ENCODE assay signal across 8 cellular contexts in the genomic region with DNA sequence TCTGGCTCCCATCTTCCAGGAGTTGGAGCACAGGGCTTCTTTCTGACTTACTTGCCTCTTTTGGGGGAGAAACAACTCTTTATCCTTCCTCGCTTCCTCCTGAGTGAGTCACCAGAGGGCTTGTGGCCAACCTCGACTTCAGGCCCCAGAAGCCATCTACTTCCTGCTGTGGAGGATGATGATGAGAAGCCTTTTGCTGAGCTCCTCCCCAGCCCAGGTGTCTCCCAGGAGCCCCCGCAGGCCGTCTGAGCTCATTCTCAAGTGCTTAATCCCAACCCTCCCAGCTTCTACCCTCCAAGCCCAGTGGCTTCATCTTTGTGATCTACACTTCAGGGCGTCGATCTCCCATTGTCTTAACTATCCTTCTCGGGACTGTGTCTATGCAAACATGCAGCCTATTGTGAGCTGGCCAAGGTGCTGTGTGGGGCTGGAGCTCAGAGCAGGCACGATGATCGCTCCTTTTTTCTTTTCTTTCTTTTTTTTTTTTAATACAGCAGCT. TPM values are rescaled to one million over a fixed set of nuclear protein-coding genes. Genes with fewer than 3 reads are reported as not detected.
DNase-seq lines count a peak whose midpoint lies in the region; ATAC-seq and TF ChIP-seq lines count a peak whose summit lies in the region.
"Had no signal": no experiment of that assay in that cellular context is flagged by ENCODE, and none has a peak within 500 bp of the region (broad histone marks: within the 10 kb centered on the region; RNA-seq: fewer than 3 reads in every experiment).

No MANE protein-coding gene starts in this region.

- H3K4me3 Mint-ChIP-seq in activated CD4-positive, alpha-beta T cell treated with anti-CD3 and anti-CD28 coated beads for 36 hours = peak overlapping the region; percentile 32
- H3K4me3 Mint-ChIP-seq in endodermal cell = peak overlapping the region; percentile 29
- H3K4me3 Mint-ChIP-seq: memory B cell had no signal

- in situ Hi-C loops in KBM-7 (cut with MboI; ENCODE audit: low pct_unique_long_range_greater_than_20kb, low sequenced_read_pairs) = no loop called here

- peaks cover 18% of the 10 kb centered on the region for H3K4me1 Mint-ChIP-seq in activated CD4-positive, alpha-beta T cell treated with anti-CD3 and anti-CD28 coated beads for 36 hours
- peaks cover 8% of the 10 kb centered on the region for H3K4me1 Mint-ChIP-seq in endodermal cell

- H3K36me3 ChIP-seq in endodermal cell (ENCODE audit: control insufficient read depth, insufficient read depth, low read length) = no peaks in the 10 kb centered on the region

- peak overlapping the region; percentile 3 for H3K4me3 ChIP-seq in endodermal cell (ENCODE audit: low read length)

- intact Hi-C loops in activated CD4-positive, alpha-beta T cell treated with anti-CD3 and anti-CD28 coated beads for 36 hours (cut with DNase I, micrococcal nuclease) = loop anchor here (1.0 to 2.0 kb wide), 2 partner anchors 34 to 202 kb away; partner anchors contain the start of gene SNPH (in 1 of the 2)

- no peaks in the 10 kb centered on the region for H3K9me3 Mint-ChIP-seq in activated CD4-positive, alpha-beta T cell treated with anti-CD3 and anti-CD28 coated beads for 36 hours (ENCODE audit: low read depth)
- H3K9me3 Mint-ChIP-seq in endodermal cell = no peaks in the 10 kb centered on the region
- H3K9me3 Mint-ChIP-seq: memory B cell had no signal

- peak overlapping the region; percentile 84 for H3K27ac Mint-ChIP-seq in activated CD4-positive, alpha-beta T cell treated with anti-CD3 and anti-CD28 coated beads for 36 hours
- peak overlapping the region; percentile 92 for H3K27ac Mint-ChIP-seq in endodermal cell
- H3K27ac Mint-ChIP-seq: memory B cell had no signal

- H3K27ac ChIP-seq in endodermal cell (ENCODE audit: low read depth, low read length) = no peak overlapping the region

- H3K27me3 ChIP-seq in endodermal cell (ENCODE audit: control insufficient read depth, insufficient read depth, low read length, poor library complexity, severe bottlenecking) = no peaks in the 10 kb centered on the region

- no peaks in the 10 kb centered on the region for H3K9me3 ChIP-seq in endodermal cell (ENCODE audit: control insufficient read depth, low read length)

- no peaks in the 10 kb centered on the region for H3K36me3 Mint-ChIP-seq in activated CD4-positive, alpha-beta T cell treated with anti-CD3 and anti-CD28 coated beads for 36 hours (ENCODE audit: low read depth)
- H3K36me3 Mint-ChIP-seq in endodermal cell (ENCODE audit: low read depth) = peaks cover 5% of the 10 kb centered on the region

- DNase-seq in KBM-7 (peak; percentile 61), endodermal cell (peak; percentile 91), amygdala (lab: John Stamatoyannopoulos, UW) (no peak), NCI-H1105 (lab: John Stamatoyannopoulos, UW) (no peak), GM19240 (ENCODE audit: insufficient read length, low spot score) (no peak)
- DNase-seq in activated CD4-positive, alpha-beta T cell treated with anti-CD3 and anti-CD28 coated beads for 36 hours = peak; percentile 76
- peak; percentile 70 for DNase-seq in stimulated activated CD8-positive, alpha-beta memory T cell treated with anti-CD3 and anti-CD28 coated beads, Interleukin-4, amount 100 ng/mL, for 48 hours

- ATAC-seq in activated CD4-positive, alpha-beta T cell treated with anti-CD3 and anti-CD28 coated beads for 36 hours = peak; percentile 96

- no peaks in the 10 kb centered on the region for H3K27me3 Mint-ChIP-seq in activated CD4-positive, alpha-beta T cell treated with anti-CD3 and anti-CD28 coated beads for 36 hours
- H3K27me3 Mint-ChIP-seq in endodermal cell (ENCODE audit: insufficient read depth) = peaks cover 3% of the 10 kb centered on the region
- H3K27me3 Mint-ChIP-seq: memory B cell had no signal

- 6 to 17% methylated on average over 5 to 9 of the region's 9 CpGs for WGBS in endodermal cell (ENCODE audit: insufficient coverage in 1 of 2, insufficient read length in 1 of 2), 2 experiments

- POLR2A ChIA-PET in activated CD4-positive, alpha-beta T cell treated with anti-CD3 and anti-CD28 coated beads for 36 hours (lab: Charles Lee) = interaction anchor here (0.7 kb wide), 1 partner anchor 79 kb away, joined by 3 read pairs; no protein-coding TSS in a partner anchor

- CTCF ChIA-PET in activated CD4-positive, alpha-beta T cell treated with anti-CD3 and anti-CD28 coated beads for 36 hours (lab: Charles Lee) = interaction anchor here (0.5 to 1.2 kb wide), 11 partner anchors 10 to 203 kb away, joined by 3 to 5 read pairs (median 3); partner anchors contain the start of gene FKBP1A

- H3K9ac ChIP-seq in endodermal cell (ENCODE audit: extremely low read depth, low read length, poor library complexity, severe bottlenecking) = no peak overlapping the region

- H3K4me1 ChIP-seq in endodermal cell (ENCODE audit: control insufficient read depth, insufficient read depth, low read length) = peaks cover 6% of the 10 kb centered on the region

- TF ChIP-seq CTCF in endodermal cell (conservative IDR thresholded peaks at IDR 0.05) = no peak

RNA-seq across cellular contexts. Expression of gene SDCBP2, which starts 27.9 kb away (rescaled TPM):
- total RNA-seq in activated CD4-positive, alpha-beta T cell treated with anti-CD3 and anti-CD28 coated beads for 36 hours = 1 to 10 TPM; 2.8 to 3.2 TPM
- 1 to 10 TPM; 1.5 to 5.1 TPM for total RNA-seq in endodermal cell
- polyA plus RNA-seq in endodermal cell (2013, experiment 1 of 2) = 2.6 TPM
- polyA plus RNA-seq in endodermal cell (2013, experiment 2 of 2) = 3.0 TPM

RNA-seq across cellular contexts. Expression of gene SNPH, which starts 35.0 kb away (rescaled TPM):
- 1 to 10 TPM; 2.5 to 2.9 TPM for total RNA-seq in activated CD4-positive, alpha-beta T cell treated with anti-CD3 and anti-CD28 coated beads for 36 hours
- total RNA-seq in endodermal cell = 1 to 10 TPM; 2.2 to 4.9 TPM
- polyA plus RNA-seq in endodermal cell (2013, experiment 1 of 2) = 2.0 TPM
- polyA plus RNA-seq in endodermal cell (2013, experiment 2 of 2) = 2.1 TPM

Comparison
In these comparisons a context has a peak if more than half of its experiments do, and no peak if none do; other contexts are left out.
1. DNase-seq: peak in KBM-7 (single experiment), activated CD4-positive, alpha-beta T cell treated with anti-CD3 and anti-CD28 coated beads for 36 hours (single experiment), endodermal cell (single experiment) and stimulated activated CD8-positive, alpha-beta memory T cell treated with anti-CD3 and anti-CD28 coated beads, Interleukin-4, amount 100 ng/mL, for 48 hours (single experiment); none in amygdala (0 of 56), NCI-H1105 (single experiment) and GM19240 (single experiment).